Comparison of ENCODE assay signal across 6 cellular contexts in the genomic region with DNA sequence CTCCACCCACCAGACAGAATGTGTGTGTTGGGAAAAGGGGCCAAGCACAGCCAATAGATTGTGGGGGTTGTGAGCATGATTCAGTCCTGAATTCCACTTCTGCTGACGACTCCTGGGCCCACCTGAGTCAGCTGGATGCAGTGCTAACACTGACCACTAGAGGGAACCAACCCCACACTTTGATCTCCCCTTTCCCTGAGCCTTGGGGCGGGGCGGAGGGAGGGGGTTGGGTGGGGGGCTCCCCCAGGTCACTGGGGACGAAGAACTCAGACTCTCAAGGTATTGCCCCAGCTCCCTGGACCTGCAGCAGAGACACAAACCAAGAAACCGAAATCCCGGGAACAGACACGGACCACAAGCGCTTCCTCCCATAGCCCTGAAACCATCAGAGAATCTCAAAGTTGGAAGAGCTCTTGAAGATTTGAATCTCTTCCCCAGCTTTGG. TPM values are rescaled to one million over a fixed set of nuclear protein-coding genes. Genes with fewer than 3 reads are reported as not detected.
DNase-seq lines count a peak whose midpoint lies in the region; ATAC-seq and TF ChIP-seq lines count a peak whose summit lies in the region.

No MANE protein-coding gene starts in this region.

- H3K27ac Mint-ChIP-seq in activated CD4-positive, alpha-beta T cell treated with anti-CD3 and anti-CD28 coated beads for 36 hours: no peak overlapping the region

- no peak overlapping the region for H3K4me3 Mint-ChIP-seq in activated CD4-positive, alpha-beta T cell treated with anti-CD3 and anti-CD28 coated beads for 36 hours

- POLR2A ChIA-PET in activated CD4-positive, alpha-beta T cell treated with anti-CD3 and anti-CD28 coated beads for 36 hours (lab: Charles Lee): no interaction called here

- DNase-seq in DMS53 (lab: John Stamatoyannopoulos, UW) (peak; percentile 28), DMS53 treated with DMSO at 0.1 percent for 48 hours (lab: John Stamatoyannopoulos, UW; ENCODE audit: unreplicated experiment) (no peak), fibroblast of pulmonary artery (ENCODE audit: low read depth) (peak; percentile 30)
- peak; percentile 80 for DNase-seq in activated CD4-positive, alpha-beta T cell treated with anti-CD3 and anti-CD28 coated beads for 36 hours
- DNase-seq in stimulated activated CD4-positive, alpha-beta T cell treated with anti-CD3 and anti-CD28 coated beads, Interleukin-4, amount 100 ng/mL, for 4 hours: peak; percentile 53 to 54

- peak; percentile 78 for ATAC-seq in activated CD4-positive, alpha-beta T cell treated with anti-CD3 and anti-CD28 coated beads for 36 hours
- no peak for ATAC-seq in HG03196 (IDR thresholded peaks at IDR 0.05; ENCODE audit: unreplicated experiment)

- H3K36me3 Mint-ChIP-seq in activated CD4-positive, alpha-beta T cell treated with anti-CD3 and anti-CD28 coated beads for 36 hours (ENCODE audit: low read depth): no peaks in the 10 kb centered on the region

- H3K4me3 ChIP-seq in fibroblast of pulmonary artery (replicated peaks; ENCODE audit: low read depth, low read length): no peak overlapping the region

- no peaks in the 10 kb centered on the region for H3K4me1 Mint-ChIP-seq in activated CD4-positive, alpha-beta T cell treated with anti-CD3 and anti-CD28 coated beads for 36 hours

- intact Hi-C loops in activated CD4-positive, alpha-beta T cell treated with anti-CD3 and anti-CD28 coated beads for 36 hours (cut with DNase I, micrococcal nuclease): loop anchor here (2.0 to 10.0 kb wide), 3 partner anchors 221 to 373 kb away; no protein-coding TSS in a partner anchor

- no peaks in the 10 kb centered on the region for H3K9me3 Mint-ChIP-seq in activated CD4-positive, alpha-beta T cell treated with anti-CD3 and anti-CD28 coated beads for 36 hours (ENCODE audit: low read depth)

- no peaks in the 10 kb centered on the region for H3K27me3 Mint-ChIP-seq in activated CD4-positive, alpha-beta T cell treated with anti-CD3 and anti-CD28 coated beads for 36 hours

- peak; percentile 62 for TF ChIP-seq CTCF in fibroblast of pulmonary artery (IDR thresholded peaks at IDR 0.05; ENCODE audit: low read length, missing control alignments)

- CTCF ChIA-PET in activated CD4-positive, alpha-beta T cell treated with anti-CD3 and anti-CD28 coated beads for 36 hours (lab: Charles Lee): interaction anchor here (0.6 to 2.4 kb wide), 22 partner anchors 8 to 738 kb away, joined by 3 to 9 read pairs (median 4); a partner anchor contains a TSS

RNA-seq across cellular contexts. Expression of a gene that starts 0.6 kb away (rescaled TPM):
- total RNA-seq in activated CD4-positive, alpha-beta T cell treated with anti-CD3 and anti-CD28 coated beads for 36 hours: not detected

RNA-seq across cellular contexts. Expression of a gene that starts 7.0 kb away (rescaled TPM):
- under 1 TPM in 1 of 2 experiments, not detected in 1; 0.28 TPM for total RNA-seq in activated CD4-positive, alpha-beta T cell treated with anti-CD3 and anti-CD28 coated beads for 36 hours

RNA-seq across cellular contexts. Expression of a gene that starts 15.3 kb away (rescaled TPM):
- total RNA-seq in activated CD4-positive, alpha-beta T cell treated with anti-CD3 and anti-CD28 coated beads for 36 hours: not detected

RNA-seq across cellular contexts. Expression of a gene that starts 20.5 kb away (rescaled TPM):
- total RNA-seq in activated CD4-positive, alpha-beta T cell treated with anti-CD3 and anti-CD28 coated beads for 36 hours: 10 to 100 TPM; 19.8 to 28.0 TPM

RNA-seq across cellular contexts. Expression of a gene that starts 29.9 kb away (rescaled TPM):
- total RNA-seq in activated CD4-positive, alpha-beta T cell treated with anti-CD3 and anti-CD28 coated beads for 36 hours: not detected
